1 cellular context compared by ENCODE assay signal in genomic region chr11:94134651-94135512, GRCh38.
TF ChIP-seq lines count a peak whose summit lies in the region.

No MANE protein-coding gene starts in this region.

TF ChIP-seq in GM23338, 12 proteins besides CTCF, POLR2A, EP300 and RAD21 (continued from another document):
- no peak for TF ChIP-seq REST (IDR thresholded peaks at IDR 0.05; ENCODE audit: unreplicated experiment)
- TF ChIP-seq STAT1 (IDR thresholded peaks at IDR 0.05; ENCODE audit: unreplicated experiment) = no peak
- no peak for TF ChIP-seq EZH2phosphoT487 (IDR thresholded peaks at IDR 0.05; ENCODE audit: unreplicated experiment)
- TF ChIP-seq ZNF462 (CRISPR knock-in tag; IDR thresholded peaks at IDR 0.05) = no peak
- no peak for TF ChIP-seq JUNB (IDR thresholded peaks at IDR 0.05; ENCODE audit: unreplicated experiment)
- TF ChIP-seq CREB1 (CRISPR knock-in tag; IDR thresholded peaks at IDR 0.05; ENCODE audit: low read depth) = no peak
- no peak for TF ChIP-seq EZH2 (IDR thresholded peaks at IDR 0.05; ENCODE audit: low read depth, unreplicated experiment)
- TF ChIP-seq ZNF331 (CRISPR knock-in tag; IDR thresholded peaks at IDR 0.05; ENCODE audit: low read depth) = no peak
